In the genomic region with DNA sequence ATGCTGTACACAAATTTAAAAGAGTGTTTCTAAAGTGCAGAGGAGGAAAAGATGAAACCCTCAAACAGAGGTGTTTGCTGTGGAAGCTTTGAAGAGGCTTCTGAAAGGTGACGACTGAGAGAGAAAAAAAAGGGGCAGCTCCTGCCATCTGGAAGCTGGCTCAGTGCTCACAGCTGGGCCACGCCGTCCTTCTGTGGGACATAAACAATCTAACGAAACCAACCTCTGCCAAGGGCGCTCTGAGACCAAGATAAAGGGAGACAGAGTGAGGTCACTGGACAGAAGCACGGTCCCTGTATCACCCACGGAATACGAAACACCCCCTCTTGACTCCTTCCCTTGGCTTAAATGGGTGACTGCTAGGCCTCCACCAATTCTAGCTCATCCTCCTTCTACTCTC, we compare ENCODE assay signal across 22 cellular contexts.
DNase-seq lines count a peak whose midpoint lies in the region; ATAC-seq and TF ChIP-seq lines count a peak whose summit lies in the region.
"Had no signal": no experiment of that assay in that cellular context is flagged by ENCODE, and none has a peak within 500 bp of the region (broad histone marks: within the 10 kb centered on the region; RNA-seq: fewer than 3 reads in every experiment).

No MANE protein-coding gene starts in this region.

- no peak overlapping the region for H3K4me2 ChIP-seq in neural progenitor cell

- H3K9ac ChIP-seq in neural progenitor cell: no peak overlapping the region
- H3K9ac ChIP-seq: GM23248 had no signal

- no peaks in the 10 kb centered on the region for H3F3A ChIP-seq in neural progenitor cell (ENCODE audit: low read depth)

- DNase-seq in Right ventricle myocardium inferior (ENCODE audit: missing footprints): no peak
- DNase-seq in right atrium auricular region (ENCODE audit: low spot score): no peak
- DNase-seq in NCI-H2171 treated with DMSO at 0.1 percent for 48 hours (lab: John Stamatoyannopoulos, UW): peak; percentile 73
- DNase-seq in left cardiac atrium: peak; percentile 40
- DNase-seq in neural progenitor cell (ENCODE audit: low spot score): no peak
- no peak for DNase-seq in H7
- no peak for DNase-seq in D341Med (ENCODE audit: low spot score)
- DNase-seq: CD4-positive, CD25-positive, alpha-beta regulatory T cell; DMS53; GM23248; H9; KG1; MG63; NCI-H1105 treated with DMSO at 0.1 percent for 48 hours; NCI-H146; NCI-H2029 treated with DMSO at 0.1 percent for 48 hours; NCI-H226; NCI-H510A; NCI-H774; PC-3; SHP77 had no signal

- peaks cover 13% of the 10 kb centered on the region for H3K4me1 Mint-ChIP-seq in neural progenitor cell

- TF ChIP-seq CTCF in right atrium auricular region (IDR thresholded peaks at IDR 0.05) (no peak), neural progenitor cell (IDR thresholded peaks at IDR 0.05) (no peak)

- H3K27me3 ChIP-seq in right atrium auricular region: no peaks in the 10 kb centered on the region
- no peaks in the 10 kb centered on the region for H3K27me3 ChIP-seq in neural progenitor cell
- H3K27me3 ChIP-seq in H7 (ENCODE audit: control insufficient read depth, insufficient read depth, low read length): no peaks in the 10 kb centered on the region
- H3K27me3 ChIP-seq: MG63 had no signal

- H3K79me2 ChIP-seq in neural progenitor cell (ENCODE audit: low read depth): no peaks in the 10 kb centered on the region

- peak overlapping the region in 1 of 2 donors; percentile 57 for H3K27ac ChIP-seq in right atrium auricular region
- no peak overlapping the region for H3K27ac ChIP-seq in neural progenitor cell
- H3K27ac ChIP-seq: GM23248 had no signal

- no peak overlapping the region for H2AFZ ChIP-seq in neural progenitor cell (replicated peaks)
- H2AFZ ChIP-seq: GM23248 had no signal

- no peak overlapping the region for H3K4me3 Mint-ChIP-seq in neural progenitor cell
- H3K4me3 Mint-ChIP-seq: CD4-positive, CD25-positive, alpha-beta regulatory T cell; H9 had no signal

- no peaks in the 10 kb centered on the region for H4K20me1 ChIP-seq in neural progenitor cell (ENCODE audit: low read depth)

- H3K36me3 Mint-ChIP-seq in neural progenitor cell: no peaks in the 10 kb centered on the region
- H3K36me3 Mint-ChIP-seq: CD4-positive, CD25-positive, alpha-beta regulatory T cell had no signal

- H3K4me1 ChIP-seq in right atrium auricular region (peaks cover 0 to 33% of the 10 kb centered on the region in 2 donors), neural progenitor cell (no peaks in the 10 kb centered on the region)

- H3K9me3 ChIP-seq in right atrium auricular region (no peaks in the 10 kb centered on the region), neural progenitor cell (ENCODE audit: low read depth) (no peaks in the 10 kb centered on the region)
- H3K9me3 ChIP-seq: MG63 had no signal

- peak overlapping the region; percentile 28 for H3K27ac Mint-ChIP-seq in neural progenitor cell
- H3K27ac Mint-ChIP-seq: CD4-positive, CD25-positive, alpha-beta regulatory T cell; H9 had no signal

- intact Hi-C loops in Right ventricle myocardium inferior (cut with DNase I) (no loop called here), left cardiac atrium (cut with DNase I) (no loop called here)

- H3K9me3 Mint-ChIP-seq in neural progenitor cell: no peaks in the 10 kb centered on the region
- H3K9me3 Mint-ChIP-seq: H9 had no signal

- H3K36me3 ChIP-seq in right atrium auricular region (no peaks in the 10 kb centered on the region), neural progenitor cell (no peaks in the 10 kb centered on the region), H7 (replicated peaks; ENCODE audit: control insufficient read depth, insufficient read depth, low read length) (no peaks in the 10 kb centered on the region)
- H3K36me3 ChIP-seq: MG63 had no signal

- no peak overlapping the region for H3K4me3 ChIP-seq in right atrium auricular region
- H3K4me3 ChIP-seq in neural progenitor cell: no peak overlapping the region
- H3K4me3 ChIP-seq in H7 (ENCODE audit: insufficient read depth, low read depth, low read length): no peak overlapping the region
- H3K4me3 ChIP-seq: GM23248, MG63 had no signal

- peaks cover 11% of the 10 kb centered on the region for H3K27me3 Mint-ChIP-seq in neural progenitor cell (ENCODE audit: insufficient read depth, low read depth)

- ATAC-seq in Right ventricle myocardium inferior (peak; percentile 41), left cardiac atrium (peak; percentile 32 to 62), HG02852 (IDR thresholded peaks at IDR 0.05; ENCODE audit: unreplicated experiment) (no peak)
- ATAC-seq: PC-3 had no signal

Comparison
In these comparisons a context has a peak if more than half of its experiments do, and no peak if none do; other contexts are left out.
1. DNase-seq: peak in NCI-H2171 treated with DMSO at 0.1 percent for 48 hours (single experiment) and left cardiac atrium (single experiment); none in Right ventricle myocardium inferior (single experiment), right atrium auricular region (single experiment), neural progenitor cell (single experiment), H7 (single experiment) and D341Med (single experiment).